10 cellular contexts compared by ENCODE assay signal in genomic region chr5:61675015-61675692, GRCh38.
DNase-seq lines count a peak whose midpoint lies in the region; ATAC-seq and TF ChIP-seq lines count a peak whose summit lies in the region.
"Had no signal": no experiment of that assay in that cellular context is flagged by ENCODE, and none has a peak within 500 bp of the region (broad histone marks: within the 10 kb centered on the region; RNA-seq: fewer than 3 reads in every experiment).

No MANE protein-coding gene starts in this region.

- TF ChIP-seq CTCF in SK-N-SH (IDR thresholded peaks at IDR 0.05), result no peak
- peak in 2 of 5 experiments; percentile 19 to 48 for TF ChIP-seq CTCF in transverse colon (IDR thresholded peaks at IDR 0.05)

- H3F3A ChIP-seq in SK-N-SH (replicated peaks; ENCODE audit: insufficient read depth), result no peaks in the 10 kb centered on the region

- DNase-seq in SK-N-SH (no peak), cerebellar cortex (ENCODE audit: low spot score) (peak; percentile 25), left kidney (ENCODE audit: low read depth, low spot score) (peak; percentile 39), transverse colon (peak; percentile 42)
- DNase-seq: amniotic stem cell, NCI-H2081 treated with DMSO at 0.1 percent for 48 hours had no signal

- no peak overlapping the region for H3K9ac ChIP-seq in SK-N-SH

- H3K4me2 ChIP-seq in SK-N-SH, result no peak overlapping the region

- 74% methylated on average over 3 of the region's 5 CpGs for WGBS in SK-N-SH (ENCODE audit: low lambda C conversion rate)
- WGBS in transverse colon (ENCODE audit: low coverage in 1 of 2), 2 donors, result 60 to 69% methylated on average over 3 to 5 of the region's 5 CpGs

- TF ChIP-seq POLR2A in transverse colon (IDR thresholded peaks at IDR 0.05), result no peak

- no peak overlapping the region for H2AFZ ChIP-seq in SK-N-SH (ENCODE audit: low read depth)

- no peaks in the 10 kb centered on the region for H4K20me1 ChIP-seq in SK-N-SH (ENCODE audit: insufficient read depth)

- no peaks in the 10 kb centered on the region for H3K9me3 ChIP-seq in SK-N-SH
- no peaks in the 10 kb centered on the region for H3K9me3 ChIP-seq in transverse colon

- TF ChIP-seq EP300 in SK-N-SH (IDR thresholded peaks at IDR 0.05; ENCODE audit: borderline replicate concordance in 1 of 2, low read depth in 1 of 2, low read length in 1 of 2), result no peak
- no peak for TF ChIP-seq EP300 in transverse colon (IDR thresholded peaks at IDR 0.05; ENCODE audit: low read depth)

- H3K4me1 ChIP-seq in SK-N-SH (ENCODE audit: control insufficient read depth in 1 of 2, insufficient read depth in 2 of 2, low read depth in 1 of 2, low read length in 1 of 2) (no peaks in the 10 kb centered on the region; a peak in 1 of 4 replicates), transverse colon (peaks cover 11 to 42% (median 29%) of the 10 kb centered on the region in 4 donors)

- H3K9me2 ChIP-seq in SK-N-SH, result no peaks in the 10 kb centered on the region

- H3K79me2 ChIP-seq in SK-N-SH (ENCODE audit: insufficient read depth), result no peaks in the 10 kb centered on the region

- in situ Hi-C loops in transverse colon (cut with MboI; ENCODE audit: low pct_ligation_motif_present in 1 of 4, low pct_unique_long_range_greater_than_20kb in 1 of 4, low sequenced_read_pairs in 3 of 4), result no loop called here

- ATAC-seq in SK-N-SH treated with all-trans-retinoic acid at 6 μM for 48 hours (peak; percentile 33; the same call in 1 of the 3 replicates), GM18520 (IDR thresholded peaks at IDR 0.05; ENCODE audit: unreplicated experiment) (no peak), HG02981 (IDR thresholded peaks at IDR 0.05; ENCODE audit: unreplicated experiment) (no peak), GM18502 (IDR thresholded peaks at IDR 0.05; ENCODE audit: poor library complexity, unreplicated experiment) (no peak)

- H3K27me3 ChIP-seq in SK-N-SH (ENCODE audit: insufficient read depth) (no peaks in the 10 kb centered on the region), transverse colon (no peaks in the 10 kb centered on the region)

- CTCF ChIA-PET in SK-N-SH (lab: Yijun Ruan, JAX), result interaction anchor here (1.3 kb wide), 1 partner anchor 9 kb away, joined by 3 read pairs; no protein-coding TSS in a partner anchor

- no peak for TF ChIP-seq RAD21 in SK-N-SH (IDR thresholded peaks at IDR 0.05; ENCODE audit: low read length)

- intact Hi-C loops in transverse colon (cut with DNase I; ENCODE audit: low total_unique reads), result no loop called here

- H3K27ac ChIP-seq in SK-N-SH (ENCODE audit: low read depth in 2 of 2, low read length in 1 of 2) (no peak overlapping the region), transverse colon (peak overlapping the region; percentile 60 to 85 (median 80))

- H3K4me3 ChIP-seq in SK-N-SH (ENCODE audit: low read depth in 2 of 2, low read length in 1 of 2) (no peak overlapping the region), transverse colon (no peak overlapping the region)

- POLR2A ChIA-PET in SK-N-SH (lab: Yijun Ruan, JAX), result no interaction called here

- H3K36me3 ChIP-seq in SK-N-SH (replicated peaks in 1 of 2; ENCODE audit: control insufficient read depth in 1 of 2, insufficient read depth in 2 of 2, low read length in 1 of 2) (no peaks in the 10 kb centered on the region), transverse colon (no peaks in the 10 kb centered on the region)

TF ChIP-seq in SK-N-SH treated with all-trans-retinoic acid at 6 μM for 48 hours, 23 proteins besides CTCF, POLR2A, EP300 and RAD21:
- TF ChIP-seq SNAI2 (CRISPR knock-in tag; IDR thresholded peaks at IDR 0.05), result no peak
- TF ChIP-seq BACH2 (CRISPR knock-in tag; IDR thresholded peaks at IDR 0.05; ENCODE audit: borderline replicate concordance), result no peak
- TF ChIP-seq CSDC2 (CRISPR knock-in tag; IDR thresholded peaks at IDR 0.05), result no peak
- TF ChIP-seq ZFP30 (CRISPR knock-in tag; IDR thresholded peaks at IDR 0.05), result no peak
- no peak for TF ChIP-seq POU6F1 (CRISPR knock-in tag; IDR thresholded peaks at IDR 0.05; ENCODE audit: borderline replicate concordance, low read depth)

TF ChIP-seq in SK-N-SH, 30 proteins besides CTCF, POLR2A, EP300 and RAD21:
- TF ChIP-seq, protein P1, sequence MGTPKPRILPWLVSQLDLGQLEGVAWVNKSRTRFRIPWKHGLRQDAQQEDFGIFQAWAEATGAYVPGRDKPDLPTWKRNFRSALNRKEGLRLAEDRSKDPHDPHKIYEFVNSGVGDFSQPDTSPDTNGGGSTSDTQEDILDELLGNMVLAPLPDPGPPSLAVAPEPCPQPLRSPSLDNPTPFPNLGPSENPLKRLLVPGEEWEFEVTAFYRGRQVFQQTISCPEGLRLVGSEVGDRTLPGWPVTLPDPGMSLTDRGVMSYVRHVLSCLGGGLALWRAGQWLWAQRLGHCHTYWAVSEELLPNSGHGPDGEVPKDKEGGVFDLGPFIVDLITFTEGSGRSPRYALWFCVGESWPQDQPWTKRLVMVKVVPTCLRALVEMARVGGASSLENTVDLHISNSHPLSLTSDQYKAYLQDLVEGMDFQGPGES (IDR thresholded peaks at IDR 0.05; ENCODE audit: low read depth, low read length), result no peak
- no peak for TF ChIP-seq NRF1 (IDR thresholded peaks at IDR 0.05; ENCODE audit: low read depth, low read length)
- TF ChIP-seq RXRA (IDR thresholded peaks at IDR 0.05; ENCODE audit: borderline replicate concordance, low read depth), result no peak
- no peak for TF ChIP-seq RFX5 (IDR thresholded peaks at IDR 0.05; ENCODE audit: low read length)
- TF ChIP-seq POLR2AphosphoS5 (IDR thresholded peaks at IDR 0.05; ENCODE audit: low read depth, low read length), result no peak
- TF ChIP-seq YY1 (IDR thresholded peaks at IDR 0.05; ENCODE audit: low read depth), result no peak
- TF ChIP-seq EZH2phosphoT487 (IDR thresholded peaks at IDR 0.05; ENCODE audit: borderline replicate concordance, low read depth), result no peak
- no peak for TF ChIP-seq MXI1 (IDR thresholded peaks at IDR 0.05; ENCODE audit: low read depth, low read length)
- TF ChIP-seq SMC3 (IDR thresholded peaks at IDR 0.05; ENCODE audit: low read depth, low read length), result no peak
- no peak for TF ChIP-seq NFIC (IDR thresholded peaks at IDR 0.05; ENCODE audit: borderline replicate concordance)
- TF ChIP-seq, protein P2, sequence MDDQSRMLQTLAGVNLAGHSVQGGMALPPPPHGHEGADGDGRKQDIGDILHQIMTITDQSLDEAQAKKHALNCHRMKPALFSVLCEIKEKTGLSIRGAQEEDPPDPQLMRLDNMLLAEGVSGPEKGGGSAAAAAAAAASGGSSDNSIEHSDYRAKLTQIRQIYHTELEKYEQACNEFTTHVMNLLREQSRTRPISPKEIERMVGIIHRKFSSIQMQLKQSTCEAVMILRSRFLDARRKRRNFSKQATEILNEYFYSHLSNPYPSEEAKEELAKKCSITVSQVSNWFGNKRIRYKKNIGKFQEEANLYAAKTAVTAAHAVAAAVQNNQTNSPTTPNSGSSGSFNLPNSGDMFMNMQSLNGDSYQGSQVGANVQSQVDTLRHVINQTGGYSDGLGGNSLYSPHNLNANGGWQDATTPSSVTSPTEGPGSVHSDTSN (IDR thresholded peaks at IDR 0.05), result no peak

Comparison
In these comparisons a context has a peak if more than half of its experiments do, and no peak if none do; other contexts are left out.
1. H3K27ac ChIP-seq: peak in transverse colon (4 of 4); none in SK-N-SH (0 of 2).